17 cellular contexts compared by ENCODE assay signal in genomic region chr18:49997468-49998045, GRCh38.
DNase-seq lines count a peak whose midpoint lies in the region; ATAC-seq and TF ChIP-seq lines count a peak whose summit lies in the region.
"Had no signal": no experiment of that assay in that cellular context is flagged by ENCODE, and none has a peak within 500 bp of the region (broad histone marks: within the 10 kb centered on the region; RNA-seq: fewer than 3 reads in every experiment).

No MANE protein-coding gene starts in this region.

- H3K9ac ChIP-seq in mesenchymal stem cell (ENCODE audit: low read length) = no peak overlapping the region
- H3K9ac ChIP-seq: GM23248 had no signal

- H3K4me3 ChIP-seq in right atrium auricular region = no peak overlapping the region
- H3K4me3 ChIP-seq in WERI-Rb-1 (ENCODE audit: low read depth, low read length) = no peak overlapping the region
- no peak overlapping the region for H3K4me3 ChIP-seq in mesenchymal stem cell (ENCODE audit: insufficient read depth in 1 of 2, low read depth in 1 of 2, low read length in 2 of 2)
- H3K4me3 ChIP-seq: GM23248 had no signal

- no peak for DNase-seq in left ventricle myocardium superior
- no peak for DNase-seq in right atrium auricular region (ENCODE audit: low spot score)
- peak; percentile 40 for DNase-seq in WERI-Rb-1
- DNase-seq in mesenchymal stem cell = no peak
- DNase-seq in type B pancreatic cell (ENCODE audit: extremely low spot score, unreplicated experiment) = no peak
- DNase-seq: ACHN; BE2C; C1 segment of cervical spinal cord; CD4-positive, CD25-positive, alpha-beta regulatory T cell; CD8-positive, alpha-beta memory T cell; COR-L47; DMS 273 treated with DMSO at 0.1 percent for 48 hours; GM23248; HFFc6 had no signal

- H3K4me1 ChIP-seq in right atrium auricular region (no peaks in the 10 kb centered on the region), mesenchymal stem cell (ENCODE audit: control insufficient read depth, insufficient read depth, low read depth, low read length) (no peaks in the 10 kb centered on the region)
- H3K4me1 ChIP-seq: BE2C had no signal

- peaks cover 0 to 6% of the 10 kb centered on the region in 2 donors for H3K9me3 ChIP-seq in right atrium auricular region
- no peaks in the 10 kb centered on the region for H3K9me3 ChIP-seq in WERI-Rb-1 (ENCODE audit: severe bottlenecking)
- H3K9me3 ChIP-seq in mesenchymal stem cell (ENCODE audit: control insufficient read depth, low read length) = no peaks in the 10 kb centered on the region
- H3K9me3 ChIP-seq: BE2C had no signal

- no peaks in the 10 kb centered on the region for H3K79me1 ChIP-seq in mesenchymal stem cell (replicated peaks; ENCODE audit: low read length, poor library complexity, severe bottlenecking)

- peak overlapping the region; percentile 38 for H2BK15ac ChIP-seq in mesenchymal stem cell (ENCODE audit: low read depth, poor library complexity, severe bottlenecking)

- H2AFZ ChIP-seq in mesenchymal stem cell (ENCODE audit: low read depth, low read length) = no peak overlapping the region
- H2AFZ ChIP-seq: GM23248 had no signal

- no peak overlapping the region for H3K27ac Mint-ChIP-seq in type B pancreatic cell
- H3K27ac Mint-ChIP-seq: CD4-positive, CD25-positive, alpha-beta regulatory T cell; CD8-positive, alpha-beta memory T cell; HFFc6 had no signal

- no peak overlapping the region for H3K14ac ChIP-seq in mesenchymal stem cell (ENCODE audit: low read length in 2 of 2)

- no peak overlapping the region for H3K4me2 ChIP-seq in mesenchymal stem cell (ENCODE audit: low read length, poor library complexity, severe bottlenecking)

- no peak overlapping the region for H2BK5ac ChIP-seq in mesenchymal stem cell (ENCODE audit: low read depth, low read length, poor library complexity, severe bottlenecking)

- WGBS in mesenchymal stem cell = 86% methylated on average over 7 of the region's 7 CpGs

- no peak overlapping the region for H4K8ac ChIP-seq in mesenchymal stem cell (ENCODE audit: low read length)

- H3K27me3 ChIP-seq in right atrium auricular region = no peaks in the 10 kb centered on the region
- no peaks in the 10 kb centered on the region for H3K27me3 ChIP-seq in WERI-Rb-1 (ENCODE audit: insufficient read depth, low read depth, severe bottlenecking)
- no peaks in the 10 kb centered on the region for H3K27me3 ChIP-seq in mesenchymal stem cell (ENCODE audit: control insufficient read depth in 1 of 2, insufficient read depth in 1 of 2, low read length in 2 of 2)
- H3K27me3 ChIP-seq: BE2C had no signal

- H3K9me3 Mint-ChIP-seq in type B pancreatic cell = no peaks in the 10 kb centered on the region
- H3K9me3 Mint-ChIP-seq: CD4-positive, CD25-positive, alpha-beta regulatory T cell; CD8-positive, alpha-beta memory T cell; HFFc6 had no signal

- H3K4me3 Mint-ChIP-seq in type B pancreatic cell = no peak overlapping the region
- H3K4me3 Mint-ChIP-seq: CD4-positive, CD25-positive, alpha-beta regulatory T cell; CD8-positive, alpha-beta memory T cell; HFFc6 had no signal

- no peak overlapping the region for H3K4ac ChIP-seq in mesenchymal stem cell (ENCODE audit: low read depth in 1 of 2, low read length in 2 of 2)

- H3K36me3 ChIP-seq in right atrium auricular region (no peaks in the 10 kb centered on the region), WERI-Rb-1 (no peaks in the 10 kb centered on the region), mesenchymal stem cell (ENCODE audit: control insufficient read depth in 1 of 2, insufficient read depth in 2 of 2, low read depth in 1 of 2, low read length in 2 of 2) (no peaks in the 10 kb centered on the region)
- H3K36me3 ChIP-seq: BE2C had no signal

- intact Hi-C loops in left ventricle myocardium superior (cut with micrococcal nuclease) = no loop called here

- H3K27me3 Mint-ChIP-seq in type B pancreatic cell = no peaks in the 10 kb centered on the region

- ATAC-seq in left ventricle myocardium superior = peak; percentile 23
- ATAC-seq in GM21526 (IDR thresholded peaks at IDR 0.05; ENCODE audit: low FRiP score, unreplicated experiment) = no peak
- no peak for ATAC-seq in HG03135 (IDR thresholded peaks at IDR 0.05; ENCODE audit: unreplicated experiment)
- ATAC-seq: HCT116 had no signal

- peaks cover 21% of the 10 kb centered on the region for H3K36me3 Mint-ChIP-seq in type B pancreatic cell
- H3K36me3 Mint-ChIP-seq: CD4-positive, CD25-positive, alpha-beta regulatory T cell; CD8-positive, alpha-beta memory T cell had no signal

- H3K23ac ChIP-seq in mesenchymal stem cell (ENCODE audit: low read length in 2 of 2) = no peak overlapping the region

- H3K27ac ChIP-seq in right atrium auricular region = no peak overlapping the region
- no peak overlapping the region for H3K27ac ChIP-seq in WERI-Rb-1
- H3K27ac ChIP-seq in mesenchymal stem cell (ENCODE audit: low read length, poor library complexity, severe bottlenecking) = no peak overlapping the region
- H3K27ac ChIP-seq: GM23248 had no signal

- H3K4me1 Mint-ChIP-seq in type B pancreatic cell (ENCODE audit: unreplicated experiment) = peaks cover 3% of the 10 kb centered on the region
- H3K4me1 Mint-ChIP-seq: CD4-positive, CD25-positive, alpha-beta regulatory T cell; CD8-positive, alpha-beta memory T cell had no signal

- TF ChIP-seq CTCF in right atrium auricular region (IDR thresholded peaks at IDR 0.05) (no peak), WERI-Rb-1 (IDR thresholded peaks at IDR 0.05; ENCODE audit: low read depth, low read length) (no peak), type B pancreatic cell (conservative IDR thresholded peaks at IDR 0.05) (no peak)

- H2BK120ac ChIP-seq in mesenchymal stem cell (ENCODE audit: low read depth, low read length) = no peak overlapping the region

- H2BK12ac ChIP-seq in mesenchymal stem cell (ENCODE audit: low read length in 2 of 2) = no peak overlapping the region

- H4K91ac ChIP-seq in mesenchymal stem cell (ENCODE audit: low read length) = no peak overlapping the region

- H2AK5ac ChIP-seq in mesenchymal stem cell (ENCODE audit: low read length, severe bottlenecking) = no peak overlapping the region

- no peak overlapping the region for H3K18ac ChIP-seq in mesenchymal stem cell (ENCODE audit: low read depth in 1 of 2, low read length in 2 of 2)
